In genomic region chr5:1243487-1244152, GRCh38 we compare ENCODE assay signal across 19 cellular contexts. TPM values are rescaled to one million over a fixed set of nuclear protein-coding genes. Genes with fewer than 3 reads are reported as not detected.
DNase-seq lines count a peak whose midpoint lies in the region; ATAC-seq and TF ChIP-seq lines count a peak whose summit lies in the region.
"Had no signal": no experiment of that assay in that cellular context is flagged by ENCODE, and none has a peak within 500 bp of the region (broad histone marks: within the 10 kb centered on the region; RNA-seq: fewer than 3 reads in every experiment).

No MANE protein-coding gene starts in this region.

- H3K36me3 ChIP-seq in NT2/D1 (ENCODE audit: insufficient read depth, insufficient read length, low read length): no peaks in the 10 kb centered on the region
- H3K36me3 ChIP-seq: SJCRH30 had no signal

- no peaks in the 10 kb centered on the region for H3K27me3 ChIP-seq in NT2/D1 (ENCODE audit: insufficient read depth, insufficient read length)
- H3K27me3 ChIP-seq: SJCRH30 had no signal

- H3K4me1 ChIP-seq in NT2/D1 (ENCODE audit: insufficient read depth, insufficient read length): peaks cover 4% of the 10 kb centered on the region
- H3K4me1 ChIP-seq: Caco-2, SJCRH30 had no signal

- no peaks in the 10 kb centered on the region for H3K27me3 Mint-ChIP-seq in glutamatergic neuron (ENCODE audit: unreplicated experiment)
- peaks cover 22% of the 10 kb centered on the region for H3K27me3 Mint-ChIP-seq in nephron progenitor cell (ENCODE audit: low read depth, poor library complexity)

- H3K9me3 Mint-ChIP-seq in glutamatergic neuron (ENCODE audit: unreplicated experiment) (peaks cover 6% of the 10 kb centered on the region), nephron progenitor cell (no peaks in the 10 kb centered on the region)
- H3K9me3 Mint-ChIP-seq: CD8-positive, alpha-beta T cell; H9 had no signal

- no peak overlapping the region for H3K4me3 ChIP-seq in NT2/D1 (ENCODE audit: insufficient read length, low read depth)
- H3K4me3 ChIP-seq: SJCRH30 had no signal

- TF ChIP-seq CTCF in glutamatergic neuron (IDR thresholded peaks at IDR 0.05; ENCODE audit: partially characterized antibody, unreplicated experiment): no peak
- no peak for TF ChIP-seq CTCF in nephron progenitor cell (IDR thresholded peaks at IDR 0.05)

- peak overlapping the region; percentile 50 for H3K9ac ChIP-seq in NT2/D1 (ENCODE audit: insufficient read length, low read depth)

- H3K4me1 Mint-ChIP-seq in glutamatergic neuron (ENCODE audit: low read depth, unreplicated experiment) (peaks cover 3% of the 10 kb centered on the region), nephron progenitor cell (peaks cover 30% of the 10 kb centered on the region)
- H3K4me1 Mint-ChIP-seq: B cell had no signal

- no peak overlapping the region for H3K4me3 Mint-ChIP-seq in glutamatergic neuron (ENCODE audit: unreplicated experiment)
- H3K4me3 Mint-ChIP-seq in nephron progenitor cell: no peak overlapping the region
- H3K4me3 Mint-ChIP-seq: B cell; CD8-positive, alpha-beta T cell; H9 had no signal

- ATAC-seq in HG03565 (IDR thresholded peaks at IDR 0.05; ENCODE audit: unreplicated experiment): no peak
- ATAC-seq: CD8-positive, alpha-beta T cell; PC-3 had no signal

- H3K27ac Mint-ChIP-seq in glutamatergic neuron (ENCODE audit: unreplicated experiment) (no peak overlapping the region), nephron progenitor cell (no peak overlapping the region)
- H3K27ac Mint-ChIP-seq: B cell; CD8-positive, alpha-beta T cell; H9 had no signal

- no peaks in the 10 kb centered on the region for H3K36me3 Mint-ChIP-seq in glutamatergic neuron (ENCODE audit: unreplicated experiment)
- H3K36me3 Mint-ChIP-seq in nephron progenitor cell (ENCODE audit: low read depth): no peaks in the 10 kb centered on the region
- H3K36me3 Mint-ChIP-seq: CD8-positive, alpha-beta T cell had no signal

- no peaks in the 10 kb centered on the region for H3K9me3 ChIP-seq in NT2/D1 (ENCODE audit: insufficient read depth, low read length)
- H3K9me3 ChIP-seq: Caco-2, SJCRH30 had no signal

- DNase-seq in NT2/D1 (ENCODE audit: low read depth, low spot score) (no peak), glutamatergic neuron (peak; percentile 45), nephron progenitor cell (peak; percentile 61), GDM1 (lab: John Stamatoyannopoulos, UW) (no peak), NCI-H2227 treated with DMSO at 0.1 percent for 48 hours (lab: John Stamatoyannopoulos, UW) (no peak), SIG-M5 (lab: John Stamatoyannopoulos, UW) (no peak)
- DNase-seq: Caco-2; CD8-positive, alpha-beta T cell; GF-D8; H9; NCI-H1048; NCI-H1694; NCI-H2029 treated with DMSO at 0.1 percent for 48 hours; NCI-H524; NCI-H774; PC-3; SJCRH30 had no signal

RNA-seq across cellular contexts. Expression of gene SLC6A18, which starts 18.4 kb away (rescaled TPM):
- total RNA-seq in glutamatergic neuron (ENCODE audit: unreplicated experiment): not detected
- total RNA-seq: B cell; Caco-2; CD8-positive, alpha-beta T cell; H9; PC-3; SJCRH30 had no signal

RNA-seq across cellular contexts. Expression of gene SLC6A19, which starts 42.2 kb away (rescaled TPM):
- not detected for total RNA-seq in glutamatergic neuron (ENCODE audit: unreplicated experiment)
- total RNA-seq: B cell; CD8-positive, alpha-beta T cell; H9; PC-3; SJCRH30 had no signal

RNA-seq across cellular contexts. Expression of gene TERT, which starts 51.2 kb away (rescaled TPM):
- total RNA-seq in glutamatergic neuron (ENCODE audit: unreplicated experiment): 2.9 TPM
- total RNA-seq: SJCRH30 had no signal

Comparison
In these comparisons a context has a peak if more than half of its experiments do, and no peak if none do; other contexts are left out.
1. DNase-seq: peak in glutamatergic neuron (single experiment) and nephron progenitor cell (single experiment); none in NT2/D1 (single experiment), GDM1 (single experiment), NCI-H2227 treated with DMSO at 0.1 percent for 48 hours (single experiment) and SIG-M5 (single experiment).